In the genomic region with DNA sequence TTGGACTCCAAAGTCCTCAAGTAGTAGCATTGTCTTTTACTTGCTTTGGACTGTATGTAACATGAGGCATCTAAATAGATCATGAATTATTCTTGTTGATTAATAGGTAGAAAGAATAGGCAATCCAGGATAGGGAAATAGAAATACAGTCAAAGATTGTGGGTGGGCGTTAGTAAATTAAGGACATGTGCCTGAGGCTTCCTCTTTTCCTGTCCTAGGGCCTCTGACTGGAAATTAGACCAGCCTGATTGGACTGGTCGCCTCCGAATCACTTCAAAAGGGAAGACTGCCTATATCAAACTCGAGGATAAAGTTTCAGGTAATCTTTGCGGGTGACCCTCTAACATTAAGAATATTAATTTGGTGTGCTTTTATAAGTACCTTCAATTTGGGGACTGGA, we compare ENCODE assay signal across 28 cellular contexts. TPM values are rescaled to one million over a fixed set of nuclear protein-coding genes. Genes with fewer than 3 reads are reported as not detected.
DNase-seq lines count a peak whose midpoint lies in the region; ATAC-seq and TF ChIP-seq lines count a peak whose summit lies in the region.
"Had no signal": no experiment of that assay in that cellular context is flagged by ENCODE, and none has a peak within 500 bp of the region (broad histone marks: within the 10 kb centered on the region; RNA-seq: fewer than 3 reads in every experiment).

No MANE protein-coding gene starts in this region.

- no peaks in the 10 kb centered on the region for H3K27me3 Mint-ChIP-seq in activated naive CD8-positive, alpha-beta T cell
- no peaks in the 10 kb centered on the region for H3K27me3 Mint-ChIP-seq in activated naive CD8-positive, alpha-beta T cell treated with anti-CD3 and anti-CD28 coated beads, Interleukin-2, amount 50 U/mL, for 24 hours
- no peaks in the 10 kb centered on the region for H3K27me3 Mint-ChIP-seq in T-cell
- H3K27me3 Mint-ChIP-seq: IgD-negative memory B cell; stimulated activated naive CD8-positive, alpha-beta T cell treated with anti-CD3 and anti-CD28 coated beads, Interleukin-15, Interleukin-2, amounts not matched to agents 100 ng/mL and 50 ng/mL, for 24 hours had no signal

- POLR2A ChIA-PET in T-cell (lab: Charles Lee) = no interaction called here

- no peak for TF ChIP-seq CTCF in lower lobe of right lung (IDR thresholded peaks at IDR 0.05)

- no peak overlapping the region for H3K4me3 ChIP-seq in lower lobe of right lung
- H3K4me3 ChIP-seq: GM23338, right atrium auricular region, uterus had no signal

- intact Hi-C loops in lower lobe of right lung (cut with DNase I) = no loop called here

- H3K36me3 ChIP-seq in lower lobe of right lung = peaks cover 58% of the 10 kb centered on the region
- H3K36me3 ChIP-seq: uterus had no signal

- ATAC-seq in activated naive CD8-positive, alpha-beta T cell treated with anti-CD3 and anti-CD28 coated beads, Interleukin-2, amount 50 U/mL, for 24 hours = no peak
- no peak for ATAC-seq in T-cell (replicated peaks in 1 of 4)
- ATAC-seq in lower lobe of right lung = peak; percentile 34 to 50
- ATAC-seq in GM18498 (IDR thresholded peaks at IDR 0.05; ENCODE audit: unreplicated experiment) = no peak
- ATAC-seq in HG03521 (IDR thresholded peaks at IDR 0.05; ENCODE audit: unreplicated experiment) = no peak
- no peak for ATAC-seq in GM18907 (IDR thresholded peaks at IDR 0.05; ENCODE audit: unreplicated experiment)
- ATAC-seq: GM23338 had no signal

- H3K9me3 ChIP-seq in lower lobe of right lung = no peaks in the 10 kb centered on the region
- H3K9me3 ChIP-seq: right atrium auricular region, uterus had no signal

- CTCF ChIA-PET in T-cell (lab: Charles Lee) = interaction anchor here in 1 of 2 donors (0.7 kb wide), 1 partner anchor 167 kb away, joined by 3 read pairs; no protein-coding TSS in a partner anchor

- peaks cover 19% of the 10 kb centered on the region for H3K36me3 Mint-ChIP-seq in activated naive CD8-positive, alpha-beta T cell
- H3K36me3 Mint-ChIP-seq in activated naive CD8-positive, alpha-beta T cell treated with anti-CD3 and anti-CD28 coated beads, Interleukin-2, amount 50 U/mL, for 24 hours (ENCODE audit: low read depth) = peaks cover 57% of the 10 kb centered on the region
- peaks cover 51% of the 10 kb centered on the region for H3K36me3 Mint-ChIP-seq in T-cell

- peak overlapping the region; percentile 93 for H3K27ac Mint-ChIP-seq in activated naive CD8-positive, alpha-beta T cell
- no peak overlapping the region for H3K27ac Mint-ChIP-seq in activated naive CD8-positive, alpha-beta T cell treated with anti-CD3 and anti-CD28 coated beads, Interleukin-2, amount 50 U/mL, for 24 hours
- peak overlapping the region; percentile 43 to 44 for H3K27ac Mint-ChIP-seq in T-cell
- H3K27ac Mint-ChIP-seq: GM23338, HFFc6 had no signal

- H3K4me1 ChIP-seq in lower lobe of right lung = peaks cover 23% of the 10 kb centered on the region
- H3K4me1 ChIP-seq: uterus had no signal

- no peaks in the 10 kb centered on the region for H3K27me3 ChIP-seq in lower lobe of right lung (ENCODE audit: low read depth)
- H3K27me3 ChIP-seq: right atrium auricular region, uterus had no signal

- no peaks in the 10 kb centered on the region for H3K9me3 Mint-ChIP-seq in activated naive CD8-positive, alpha-beta T cell (ENCODE audit: low read depth)
- H3K9me3 Mint-ChIP-seq in activated naive CD8-positive, alpha-beta T cell treated with anti-CD3 and anti-CD28 coated beads, Interleukin-2, amount 50 U/mL, for 24 hours = no peaks in the 10 kb centered on the region
- H3K9me3 Mint-ChIP-seq in T-cell = no peaks in the 10 kb centered on the region
- H3K9me3 Mint-ChIP-seq: GM23338; HFFc6; IgD-negative memory B cell; stimulated activated naive CD8-positive, alpha-beta T cell treated with anti-CD3 and anti-CD28 coated beads, Interleukin-15, Interleukin-2, amounts not matched to agents 100 ng/mL and 50 ng/mL, for 24 hours had no signal

- H3K27ac ChIP-seq in lower lobe of right lung = no peak overlapping the region
- H3K27ac ChIP-seq: right atrium auricular region, uterus had no signal

- peaks cover 49% of the 10 kb centered on the region for H3K4me1 Mint-ChIP-seq in activated naive CD8-positive, alpha-beta T cell (ENCODE audit: low read depth)
- peaks cover 35% of the 10 kb centered on the region for H3K4me1 Mint-ChIP-seq in activated naive CD8-positive, alpha-beta T cell treated with anti-CD3 and anti-CD28 coated beads, Interleukin-2, amount 50 U/mL, for 24 hours
- peaks cover 46 to 47% (median 47%) of the 10 kb centered on the region in 3 donors for H3K4me1 Mint-ChIP-seq in T-cell
- H3K4me1 Mint-ChIP-seq: GM23338 had no signal

- no peak overlapping the region for H3K4me3 Mint-ChIP-seq in activated naive CD8-positive, alpha-beta T cell
- H3K4me3 Mint-ChIP-seq in activated naive CD8-positive, alpha-beta T cell treated with anti-CD3 and anti-CD28 coated beads, Interleukin-2, amount 50 U/mL, for 24 hours = no peak overlapping the region
- H3K4me3 Mint-ChIP-seq in T-cell = peak overlapping the region in 1 of 3 donors; percentile 78
- H3K4me3 Mint-ChIP-seq: GM23338; HFFc6; stimulated activated naive CD8-positive, alpha-beta T cell treated with anti-CD3 and anti-CD28 coated beads, Interleukin-15, Interleukin-2, amounts not matched to agents 100 ng/mL and 50 ng/mL, for 24 hours had no signal

- DNase-seq in activated naive CD8-positive, alpha-beta T cell treated with anti-CD3 and anti-CD28 coated beads, Interleukin-2, amount 50 U/mL, for 24 hours = no peak
- DNase-seq in T-cell = no peak
- DNase-seq in lower lobe of right lung = no peak
- DNase-seq: activated CD4-positive, alpha-beta T cell treated with anti-CD3 and anti-CD28 coated beads, Interleukin-2, amount 50 U/mL, for 1 hour; activated CD4-positive, CD25-positive, alpha-beta regulatory T cell; activated effector memory CD4-positive, alpha-beta T cell treated with Interleukin-2 at 50 U/mL for 16 hours; caudate nucleus; cortex of kidney; DND-41; GF-D8; glutamatergic neuron; HFFc6; NCI-H1417 treated with DMSO at 0.1 percent for 48 hours; NCI-H2029 treated with DMSO at 0.1 percent for 48 hours; NCI-H524; NK-92 treated with Interleukin-12 subunit alpha and Interleukin-12 subunit beta, amount 100 ng/mL, for 24 hours; small intestine; uterus had no signal

RNA-seq across cellular contexts. Expression of gene NECAP1, which starts 7.6 kb away (rescaled TPM):
- total RNA-seq in T-cell (10 to 100 TPM; 43.9 to 86.6 (median 46.4) TPM), lower lobe of right lung (40.1 TPM)

RNA-seq across cellular contexts. Expression of gene C3AR1, which starts 23.6 kb away (rescaled TPM):
- 1 to 10 TPM in 4 of 5 donors, under 1 TPM in 1; 0.68 to 5.1 (median 2.4) TPM for total RNA-seq in T-cell
- 62.1 TPM for total RNA-seq in lower lobe of right lung
- total RNA-seq: GM23338, HT-29, MCF 10A had no signal

RNA-seq across cellular contexts. Expression of gene CLEC4A, which starts 33.7 kb away (rescaled TPM):
- 1 to 10 TPM in 3 of 5 donors, under 1 TPM in 2; 0.44 to 2.3 (median 1.3) TPM for total RNA-seq in T-cell
- total RNA-seq in lower lobe of right lung = 14.1 TPM
- total RNA-seq: GM23338 had no signal

RNA-seq across cellular contexts. Expression of gene FOXJ2, which starts 57.2 kb away (rescaled TPM):
- total RNA-seq in T-cell (10 to 100 TPM; 24.5 to 31.9 (median 28.2) TPM), lower lobe of right lung (19.8 TPM)

Comparison
In these comparisons a context has a peak if more than half of its experiments do, and no peak if none do; other contexts are left out.
1. ATAC-seq: peak in lower lobe of right lung (2 of 2); none in activated naive CD8-positive, alpha-beta T cell treated with anti-CD3 and anti-CD28 coated beads, Interleukin-2, amount 50 U/mL, for 24 hours (single experiment), T-cell (0 of 4), GM18498 (single experiment), HG03521 (single experiment) and GM18907 (single experiment).
2. RNA of gene C3AR1, which starts 23.6 kb away (total RNA-seq): 62.1 TPM in lower lobe of right lung (single experiment); 0.68 to 5.1 TPM in T-cell; every median in the first group is over 10 times any median in the second.